12 cellular contexts compared by ENCODE assay signal in genomic region chr17:64097196-64097936, GRCh38. TPM values are rescaled to one million over a fixed set of nuclear protein-coding genes. Genes with fewer than 3 reads are reported as not detected.
DNase-seq lines count a peak whose midpoint lies in the region; ATAC-seq, FAIRE-seq and TF ChIP-seq lines count a peak whose summit lies in the region.
"Had no signal": no experiment of that assay in that cellular context is flagged by ENCODE, and none has a peak within 500 bp of the region (broad histone marks: within the 10 kb centered on the region; RNA-seq: fewer than 3 reads in every experiment).

No MANE protein-coding gene starts in this region.

- H3K27ac ChIP-seq in WERI-Rb-1 (peak overlapping the region; percentile 10), pancreas (no peak overlapping the region)

- no peaks in the 10 kb centered on the region for H3K9me3 ChIP-seq in WERI-Rb-1 (ENCODE audit: severe bottlenecking)
- no peaks in the 10 kb centered on the region for H3K9me3 ChIP-seq in pancreas

- peaks cover 22 to 57% (median 28%) of the 10 kb centered on the region in 3 donors for H3K4me1 ChIP-seq in pancreas

- no peaks in the 10 kb centered on the region for H3K27me3 Mint-ChIP-seq in activated CD4-positive, alpha-beta T cell treated with anti-CD3 and anti-CD28 coated beads for 36 hours

- 64 to 75% methylated on average over 8 of the region's 8 CpGs for WGBS in pancreas, 2 donors

- intact Hi-C loops in activated CD4-positive, alpha-beta T cell treated with anti-CD3 and anti-CD28 coated beads for 36 hours (cut with DNase I, micrococcal nuclease): no loop called here
- intact Hi-C loops in pancreas (cut with DNase I): no loop called here

- CTCF ChIA-PET in activated CD4-positive, alpha-beta T cell treated with anti-CD3 and anti-CD28 coated beads for 36 hours (lab: Charles Lee): interaction anchor here (0.6 to 2.1 kb wide), 9 partner anchors 10 to 178 kb away, joined by 3 to 6 read pairs (median 3); no protein-coding TSS in a partner anchor

- H3K4me3 Mint-ChIP-seq in activated CD4-positive, alpha-beta T cell treated with anti-CD3 and anti-CD28 coated beads for 36 hours: no peak overlapping the region
- H3K4me3 Mint-ChIP-seq: activated naive CD4-positive, alpha-beta T cell treated with anti-CD3 and anti-CD28 coated beads for 36 hours had no signal

- H3K4me1 Mint-ChIP-seq in activated CD4-positive, alpha-beta T cell treated with anti-CD3 and anti-CD28 coated beads for 36 hours: peaks cover 60% of the 10 kb centered on the region

- POLR2A ChIA-PET in activated CD4-positive, alpha-beta T cell treated with anti-CD3 and anti-CD28 coated beads for 36 hours (lab: Charles Lee): no interaction called here

- H3K36me3 Mint-ChIP-seq in activated CD4-positive, alpha-beta T cell treated with anti-CD3 and anti-CD28 coated beads for 36 hours (ENCODE audit: low read depth): peaks cover 30% of the 10 kb centered on the region

- no peak for FAIRE-seq in pancreas (lab: Jason Lieb, UNC)
- FAIRE-seq: A204.1 had no signal

- DNase-seq in activated CD4-positive, alpha-beta T cell treated with anti-CD3 and anti-CD28 coated beads for 36 hours: no peak
- DNase-seq in activated CD4-positive, alpha-beta T cell treated with anti-CD3 and anti-CD28 coated beads, Interleukin-2, amount 50 U/mL, for 1 hour: no peak
- DNase-seq in WERI-Rb-1 (no peak), fibroblast of mammary gland (ENCODE audit: low read depth) (peak; percentile 94), smooth muscle cell of the brain vasculature (ENCODE audit: low read depth, low spot score) (peak; percentile 33), HPDE6-E6E7 (ENCODE audit: extremely low spot score) (no peak), pancreas (no peak)
- DNase-seq: activated naive CD4-positive, alpha-beta T cell treated with anti-CD3 and anti-CD28 coated beads for 36 hours; DMS79; nucleus accumbens had no signal

- TF ChIP-seq CTCF in WERI-Rb-1 (IDR thresholded peaks at IDR 0.05; ENCODE audit: low read depth, low read length): no peak
- no peak for TF ChIP-seq CTCF in fibroblast of mammary gland (conservative IDR thresholded peaks at IDR 0.05; ENCODE audit: control insufficient read depth, insufficient read depth, low read depth, low read length)
- TF ChIP-seq CTCF in pancreas (IDR thresholded peaks at IDR 0.05): no peak

- ATAC-seq in activated CD4-positive, alpha-beta T cell treated with anti-CD3 and anti-CD28 coated beads for 36 hours: no peak
- ATAC-seq in pancreas (no peak), HG03175 (IDR thresholded peaks at IDR 0.05; ENCODE audit: unreplicated experiment) (no peak)

- peaks cover 12% of the 10 kb centered on the region for H3K36me3 ChIP-seq in WERI-Rb-1
- H3K36me3 ChIP-seq in pancreas: peaks cover 0 to 9% (median 2%) of the 10 kb centered on the region in 3 donors

- H3K4me3 ChIP-seq in WERI-Rb-1 (ENCODE audit: low read depth, low read length) (no peak overlapping the region), fibroblast of mammary gland (ENCODE audit: control insufficient read depth, low read depth, low read length) (no peak overlapping the region), pancreas (no peak overlapping the region)

- H3K27me3 ChIP-seq in WERI-Rb-1 (ENCODE audit: insufficient read depth, low read depth, severe bottlenecking): no peaks in the 10 kb centered on the region
- H3K27me3 ChIP-seq in pancreas: no peaks in the 10 kb centered on the region

- peak overlapping the region; percentile 45 for H3K27ac Mint-ChIP-seq in activated CD4-positive, alpha-beta T cell treated with anti-CD3 and anti-CD28 coated beads for 36 hours
- H3K27ac Mint-ChIP-seq: activated naive CD4-positive, alpha-beta T cell treated with anti-CD3 and anti-CD28 coated beads for 36 hours had no signal

- H3K9me3 Mint-ChIP-seq in activated CD4-positive, alpha-beta T cell treated with anti-CD3 and anti-CD28 coated beads for 36 hours (ENCODE audit: low read depth): no peaks in the 10 kb centered on the region
- H3K9me3 Mint-ChIP-seq: activated naive CD4-positive, alpha-beta T cell treated with anti-CD3 and anti-CD28 coated beads for 36 hours had no signal

RNA-seq across cellular contexts. Expression of gene ERN1, which starts 32.6 kb away (rescaled TPM):
- total RNA-seq in activated CD4-positive, alpha-beta T cell treated with anti-CD3 and anti-CD28 coated beads for 36 hours: 10 to 100 TPM; 23.7 to 26.8 TPM
- 100 to 1,000 TPM in 1 of 6 donors, 10 to 100 TPM in 5; 37.0 to 151 (median 42.9) TPM for total RNA-seq in pancreas
- 10 to 100 TPM; 10.4 to 19.8 TPM for polyA plus RNA-seq in pancreas

Comparison
In these comparisons a context has a peak if more than half of its experiments do, and no peak if none do; other contexts are left out.
1. DNase-seq: peak in fibroblast of mammary gland (single experiment) and smooth muscle cell of the brain vasculature (single experiment); none in activated CD4-positive, alpha-beta T cell treated with anti-CD3 and anti-CD28 coated beads for 36 hours (single experiment), activated CD4-positive, alpha-beta T cell treated with anti-CD3 and anti-CD28 coated beads, Interleukin-2, amount 50 U/mL, for 1 hour (single experiment), WERI-Rb-1 (single experiment), HPDE6-E6E7 (single experiment) and pancreas (0 of 6).